10 cellular contexts compared by ENCODE assay signal in genomic region chr7:23547662-23548061, GRCh38.
"Had no signal": no experiment of that assay in that cellular context is flagged by ENCODE, and none has a peak within 500 bp of the region (broad histone marks: within the 10 kb centered on the region; RNA-seq: fewer than 3 reads in every experiment).

No MANE protein-coding gene starts in this region.

- H3K9me3 Mint-ChIP-seq: natural killer cell had no signal

- DNase-seq: esophagus squamous epithelium had no signal

- H3K4me1 ChIP-seq: gastrocnemius medialis, lower lobe of right lung had no signal

- H3K9me3 ChIP-seq: esophagus squamous epithelium, gastrocnemius medialis, left lung, lower lobe of right lung had no signal

- H3K27ac ChIP-seq: coronary artery, dorsolateral prefrontal cortex, epithelial cell of prostate, esophagus squamous epithelium, gastrocnemius medialis, heart right ventricle, left lung, lower lobe of right lung had no signal

- H3K36me3 ChIP-seq: esophagus squamous epithelium, gastrocnemius medialis, heart right ventricle, left lung, lower lobe of right lung had no signal

- H3K36me3 Mint-ChIP-seq: naive thymus-derived CD4-positive, alpha-beta T cell; natural killer cell had no signal

- H3K4me3 Mint-ChIP-seq: naive thymus-derived CD4-positive, alpha-beta T cell; natural killer cell had no signal

- H3K4me3 ChIP-seq: coronary artery, esophagus squamous epithelium, gastrocnemius medialis, heart right ventricle, left lung, lower lobe of right lung had no signal

- H3K27ac Mint-ChIP-seq: natural killer cell had no signal

- H3K4me1 Mint-ChIP-seq: natural killer cell had no signal

- H3K27me3 ChIP-seq: dorsolateral prefrontal cortex, esophagus squamous epithelium, gastrocnemius medialis, heart right ventricle, left lung had no signal
